ENCODE assay signal across 21 cellular contexts in the genomic region with DNA sequence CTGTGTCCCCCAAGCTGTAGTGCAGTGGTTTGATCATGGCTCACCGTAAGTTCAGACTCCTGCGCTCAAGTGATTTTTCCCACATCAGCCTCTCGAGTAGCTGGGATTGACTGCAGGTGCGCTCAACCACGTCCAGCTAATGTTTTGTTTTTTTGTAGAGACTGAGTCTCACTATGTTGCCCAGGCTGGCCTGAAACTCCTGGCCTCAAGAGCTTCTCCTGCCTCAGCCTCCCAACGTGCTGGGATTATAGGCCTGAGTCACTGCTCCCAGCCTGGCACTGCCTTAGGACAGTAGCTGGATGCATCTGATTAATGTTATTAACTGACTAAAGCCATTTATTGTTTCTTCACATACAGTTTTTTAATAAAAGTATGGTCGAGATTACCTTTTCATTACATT. TPM values are rescaled to one million over a fixed set of nuclear protein-coding genes. Genes with fewer than 3 reads are reported as not detected.
"Had no signal": no experiment of that assay in that cellular context is flagged by ENCODE, and none has a peak within 500 bp of the region (broad histone marks: within the 10 kb centered on the region; RNA-seq: fewer than 3 reads in every experiment).

No MANE protein-coding gene starts in this region.

- H3K4me1 ChIP-seq: esophagus muscularis mucosa, sigmoid colon had no signal

- H3K27ac ChIP-seq: brain microvascular endothelial cell, coronary artery, esophagus muscularis mucosa, heart right ventricle, left ventricle myocardium inferior, sigmoid colon, thoracic aorta had no signal

- H3K4me1 Mint-ChIP-seq: activated T-helper 17 cell treated with anti-CD3 and anti-CD28 coated beads, Interleukin-2, amount 50 U/mL, for 72 hours; stimulated activated effector memory CD8-positive, alpha-beta T cell treated with anti-CD3 and anti-CD28 coated beads, Interleukin-12 subunit alpha, Interleukin-12 subunit beta, amount 100 ng/mL, for 72 hours had no signal

- H3K9me3 Mint-ChIP-seq: activated naive CD8-positive, alpha-beta T cell treated with anti-CD3 and anti-CD28 coated beads, Interleukin-2, amount 10 ng/mL, durations not matched to agents 7 days and 5 days; activated T-helper 17 cell treated with anti-CD3 and anti-CD28 coated beads, Interleukin-2, amount 50 U/mL, for 72 hours; nephron; stimulated activated effector memory CD8-positive, alpha-beta T cell treated with anti-CD3 and anti-CD28 coated beads, Interleukin-12 subunit alpha, Interleukin-12 subunit beta, amount 100 ng/mL, for 72 hours had no signal

- H3K27me3 ChIP-seq: brain microvascular endothelial cell, esophagus muscularis mucosa, heart right ventricle, sigmoid colon had no signal

- H3K9me3 ChIP-seq: esophagus muscularis mucosa, heart right ventricle, left ventricle myocardium inferior, sigmoid colon, thoracic aorta had no signal

- H3K27ac Mint-ChIP-seq: activated naive CD8-positive, alpha-beta T cell treated with anti-CD3 and anti-CD28 coated beads, Interleukin-2, amount 10 ng/mL, durations not matched to agents 7 days and 5 days; activated T-helper 17 cell treated with anti-CD3 and anti-CD28 coated beads, Interleukin-2, amount 50 U/mL, for 72 hours; stimulated activated effector memory CD8-positive, alpha-beta T cell treated with anti-CD3 and anti-CD28 coated beads, Interleukin-12 subunit alpha, Interleukin-12 subunit beta, amount 100 ng/mL, for 72 hours had no signal

- H3K4me3 ChIP-seq: coronary artery, esophagus muscularis mucosa, heart right ventricle, left ventricle myocardium inferior, sigmoid colon, thoracic aorta had no signal

- H3K27me3 Mint-ChIP-seq: activated naive CD8-positive, alpha-beta T cell treated with anti-CD3 and anti-CD28 coated beads, Interleukin-2, amount 10 ng/mL, durations not matched to agents 7 days and 5 days; activated T-helper 17 cell treated with anti-CD3 and anti-CD28 coated beads, Interleukin-2, amount 50 U/mL, for 72 hours had no signal

- ATAC-seq: activated T-helper 17 cell treated with anti-CD3 and anti-CD28 coated beads, Interleukin-2, amount 50 U/mL, for 72 hours; heart right ventricle; stimulated activated effector memory CD8-positive, alpha-beta T cell treated with anti-CD3 and anti-CD28 coated beads, Interleukin-12 subunit alpha, Interleukin-12 subunit beta, amount 100 ng/mL, for 72 hours had no signal

- H3K36me3 ChIP-seq: thoracic aorta had no signal

- H3K4me3 Mint-ChIP-seq: activated naive CD8-positive, alpha-beta T cell treated with anti-CD3 and anti-CD28 coated beads, Interleukin-2, amount 10 ng/mL, durations not matched to agents 7 days and 5 days; activated T-helper 17 cell treated with anti-CD3 and anti-CD28 coated beads, Interleukin-2, amount 50 U/mL, for 72 hours; nephron; stimulated activated effector memory CD8-positive, alpha-beta T cell treated with anti-CD3 and anti-CD28 coated beads, Interleukin-12 subunit alpha, Interleukin-12 subunit beta, amount 100 ng/mL, for 72 hours had no signal

- DNase-seq: activated CD4-positive, alpha-beta T cell treated with anti-CD3 and anti-CD28 coated beads for 1 hour; activated CD4-positive, alpha-beta T cell treated with anti-CD3 and anti-CD28 coated beads, Interleukin-2, amount 50 U/mL, for 4 hours; activated naive CD4-positive, alpha-beta T cell treated with Interleukin-2 at 50 U/mL for 16 hours; activated naive CD8-positive, alpha-beta T cell treated with anti-CD3 and anti-CD28 coated beads, Interleukin-2, amount 10 ng/mL, durations not matched to agents 7 days and 5 days; activated T-cell treated with anti-CD3 and anti-CD28 coated beads for 4 hours; anterior cingulate cortex; brain microvascular endothelial cell; heart right ventricle; left ventricle myocardium inferior; mammary epithelial cell; midbrain; nucleus accumbens; posterior cingulate gyrus; sigmoid colon; stimulated activated CD4-positive, alpha-beta T cell treated with anti-CD3 and anti-CD28 coated beads, Interleukin-4, amount 100 ng/mL, for 24 hours had no signal

RNA-seq across cellular contexts. Expression of a gene that starts 54.1 kb away (rescaled TPM):
- total RNA-seq: activated naive CD8-positive, alpha-beta T cell treated with anti-CD3 and anti-CD28 coated beads, Interleukin-2, amount 10 ng/mL, durations not matched to agents 7 days and 5 days had no signal
